1 cellular context compared by ENCODE assay signal in the genomic region with DNA sequence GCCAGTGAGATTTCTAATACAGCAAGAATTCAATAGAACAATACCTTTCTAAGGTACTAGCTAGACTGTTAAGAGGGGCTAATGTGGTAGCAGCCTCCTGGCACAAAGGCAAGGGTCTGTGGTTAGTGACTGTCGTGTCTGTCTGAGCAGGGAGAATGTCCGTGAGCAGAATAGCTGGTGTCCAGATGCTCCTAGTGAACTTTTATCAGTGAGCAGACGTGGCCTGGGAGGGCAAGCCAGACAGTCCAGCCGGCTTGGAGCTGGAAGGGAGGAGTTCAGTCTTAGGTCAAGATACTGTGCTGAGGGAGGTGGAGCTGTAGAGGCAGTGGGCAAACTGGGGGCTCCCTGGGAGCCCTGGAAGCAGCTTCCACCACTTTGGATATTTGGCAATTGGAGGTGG.
TF ChIP-seq lines count a peak whose summit lies in the region.

No MANE protein-coding gene starts in this region.

TF ChIP-seq in WTC11, 78 proteins besides CTCF, POLR2A, EP300 and RAD21 (continued from another document):
- TF ChIP-seq, protein P1, sequence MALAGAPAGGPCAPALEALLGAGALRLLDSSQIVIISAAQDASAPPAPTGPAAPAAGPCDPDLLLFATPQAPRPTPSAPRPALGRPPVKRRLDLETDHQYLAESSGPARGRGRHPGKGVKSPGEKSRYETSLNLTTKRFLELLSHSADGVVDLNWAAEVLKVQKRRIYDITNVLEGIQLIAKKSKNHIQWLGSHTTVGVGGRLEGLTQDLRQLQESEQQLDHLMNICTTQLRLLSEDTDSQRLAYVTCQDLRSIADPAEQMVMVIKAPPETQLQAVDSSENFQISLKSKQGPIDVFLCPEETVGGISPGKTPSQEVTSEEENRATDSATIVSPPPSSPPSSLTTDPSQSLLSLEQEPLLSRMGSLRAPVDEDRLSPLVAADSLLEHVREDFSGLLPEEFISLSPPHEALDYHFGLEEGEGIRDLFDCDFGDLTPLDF (CRISPR knock-in tag; IDR thresholded peaks at IDR 0.05) = no peak
- TF ChIP-seq FOXJ3 (CRISPR knock-in tag; IDR thresholded peaks at IDR 0.05; ENCODE audit: borderline replicate concordance) = no peak
- TF ChIP-seq, protein P2, sequence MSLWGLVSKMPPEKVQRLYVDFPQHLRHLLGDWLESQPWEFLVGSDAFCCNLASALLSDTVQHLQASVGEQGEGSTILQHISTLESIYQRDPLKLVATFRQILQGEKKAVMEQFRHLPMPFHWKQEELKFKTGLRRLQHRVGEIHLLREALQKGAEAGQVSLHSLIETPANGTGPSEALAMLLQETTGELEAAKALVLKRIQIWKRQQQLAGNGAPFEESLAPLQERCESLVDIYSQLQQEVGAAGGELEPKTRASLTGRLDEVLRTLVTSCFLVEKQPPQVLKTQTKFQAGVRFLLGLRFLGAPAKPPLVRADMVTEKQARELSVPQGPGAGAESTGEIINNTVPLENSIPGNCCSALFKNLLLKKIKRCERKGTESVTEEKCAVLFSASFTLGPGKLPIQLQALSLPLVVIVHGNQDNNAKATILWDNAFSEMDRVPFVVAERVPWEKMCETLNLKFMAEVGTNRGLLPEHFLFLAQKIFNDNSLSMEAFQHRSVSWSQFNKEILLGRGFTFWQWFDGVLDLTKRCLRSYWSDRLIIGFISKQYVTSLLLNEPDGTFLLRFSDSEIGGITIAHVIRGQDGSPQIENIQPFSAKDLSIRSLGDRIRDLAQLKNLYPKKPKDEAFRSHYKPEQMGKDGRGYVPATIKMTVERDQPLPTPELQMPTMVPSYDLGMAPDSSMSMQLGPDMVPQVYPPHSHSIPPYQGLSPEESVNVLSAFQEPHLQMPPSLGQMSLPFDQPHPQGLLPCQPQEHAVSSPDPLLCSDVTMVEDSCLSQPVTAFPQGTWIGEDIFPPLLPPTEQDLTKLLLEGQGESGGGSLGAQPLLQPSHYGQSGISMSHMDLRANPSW (CRISPR knock-in tag; conservative IDR thresholded peaks at IDR 0.05; ENCODE audit: low read depth) = no peak
- no peak for TF ChIP-seq JAZF1 (CRISPR knock-in tag; IDR thresholded peaks at IDR 0.05)
- no peak for TF ChIP-seq CBFB (CRISPR knock-in tag; IDR thresholded peaks at IDR 0.05; ENCODE audit: low read depth)
- TF ChIP-seq GTF2I (CRISPR knock-in tag; conservative IDR thresholded peaks at IDR 0.05) = no peak
